In the genomic region with DNA sequence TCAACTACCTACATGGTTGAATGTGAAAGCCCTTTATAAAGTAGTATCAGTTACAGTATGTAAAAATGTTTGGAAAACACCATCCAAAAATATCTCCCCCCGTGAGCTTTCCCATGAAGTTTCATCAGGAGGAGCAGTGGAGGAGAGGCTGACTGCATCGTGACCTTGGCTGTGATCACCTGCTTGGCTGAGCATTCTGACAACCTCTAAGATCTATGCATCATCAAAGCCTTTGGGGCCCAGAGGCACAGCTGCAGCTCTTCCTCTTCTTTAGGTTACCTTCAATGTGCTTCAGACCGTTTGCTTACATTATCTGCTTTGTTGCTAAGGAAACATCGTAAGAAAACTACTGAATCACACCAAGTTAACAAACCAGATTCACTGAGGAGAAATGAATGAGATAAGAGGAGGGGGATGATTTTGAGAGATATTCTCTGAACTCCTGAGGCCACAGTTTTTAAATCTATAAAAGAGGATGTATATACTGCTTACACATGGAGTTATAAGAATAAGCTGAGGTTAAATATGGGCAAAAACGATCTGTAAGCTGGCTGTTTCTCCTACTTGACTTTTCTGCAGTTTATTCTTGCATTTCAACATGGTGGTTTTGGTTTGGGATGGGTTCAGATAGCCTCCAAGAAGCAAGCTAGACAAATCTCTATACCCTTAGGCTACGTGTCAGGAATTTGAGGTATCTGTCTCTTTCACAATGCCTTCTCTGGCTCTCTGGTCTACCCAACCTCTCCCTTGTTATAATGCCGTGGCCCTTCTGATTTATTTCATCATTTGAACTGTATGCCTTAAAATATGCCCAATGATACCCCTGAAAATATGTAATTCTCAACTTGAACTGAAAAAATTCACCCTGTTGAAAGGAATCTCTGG, we compare ENCODE assay signal across 9 cellular contexts. TPM values are rescaled to one million over a fixed set of nuclear protein-coding genes. Genes with fewer than 3 reads are reported as not detected.
DNase-seq lines count a peak whose midpoint lies in the region; ATAC-seq, FAIRE-seq and TF ChIP-seq lines count a peak whose summit lies in the region.
"Had no signal": no experiment of that assay in that cellular context is flagged by ENCODE, and none has a peak within 500 bp of the region (broad histone marks: within the 10 kb centered on the region; RNA-seq: fewer than 3 reads in every experiment).

No MANE protein-coding gene starts in this region.

- CTCF ChIA-PET in HepG2 (lab: Yijun Ruan, JAX; ENCODE audit: low intra/inter-chr PET ratio, low total read pairs), result no interaction called here

- H3K79me2 ChIP-seq in HepG2 (ENCODE audit: insufficient read depth, low read length), result no peaks in the 10 kb centered on the region

- H2AFZ ChIP-seq in HepG2 (ENCODE audit: low read length), result no peak overlapping the region

- peak overlapping the region; percentile 31 for H3K27ac Mint-ChIP-seq in dendritic cell treated with granulocyte-macrophage colony-stimulating factor and Interleukin-4, amounts not matched to agents 40 ng/mL and 50 ng/mL, for 4 days

- H3K4me1 ChIP-seq in HepG2 (ENCODE audit: insufficient read depth, low read length), result no peaks in the 10 kb centered on the region

- peak; percentile 57 for TF ChIP-seq POLR2A in Raji (IDR thresholded peaks at IDR 0.05; ENCODE audit: insufficient read depth, low read depth, low read length)
- TF ChIP-seq POLR2A in HepG2 (IDR thresholded peaks at IDR 0.05; ENCODE audit: insufficient read depth in 1 of 2, low read depth in 2 of 2, low read length in 2 of 2), result no peak

- DNase-seq in stimulated activated naive CD8-positive, alpha-beta T cell treated with anti-CD3 and anti-CD28 coated beads, Interleukin-15, Interleukin-2, amounts not matched to agents 100 U/mL and 50 U/mL, for 24 hours, result peak; percentile 45
- DNase-seq in C1 segment of cervical spinal cord (lab: John Stamatoyannopoulos, UW), result no peak
- no peak for DNase-seq in DMS153 (lab: John Stamatoyannopoulos, UW)
- DNase-seq in HepG2 (ENCODE audit: low spot score), result no peak

- no peak overlapping the region for H3K4me3 Mint-ChIP-seq in dendritic cell treated with granulocyte-macrophage colony-stimulating factor and Interleukin-4, amounts not matched to agents 40 ng/mL and 50 ng/mL, for 4 days

- H3K9me3 ChIP-seq in HepG2 (ENCODE audit: low read length), result no peaks in the 10 kb centered on the region

- TF ChIP-seq EP300 in HepG2 (IDR thresholded peaks at IDR 0.05; ENCODE audit: low read depth in 2 of 2, low read length in 2 of 2) (no peak), HepG2 (CRISPR knock-in tag; IDR thresholded peaks at IDR 0.05; ENCODE audit: borderline replicate concordance) (no peak)

- in situ Hi-C loops in HepG2 (cut with HindIII; ENCODE audit: extremely low pct_ligation_motif_present, low pct_unique_long_range_greater_than_20kb), result no loop called here

- peak; percentile 51 for ATAC-seq in GM18867 (IDR thresholded peaks at IDR 0.05; ENCODE audit: unreplicated experiment)
- ATAC-seq in HG02885 (IDR thresholded peaks at IDR 0.05; ENCODE audit: poor library complexity, unreplicated experiment), result peak; percentile 51
- ATAC-seq in stimulated activated naive CD8-positive, alpha-beta T cell treated with anti-CD3 and anti-CD28 coated beads, Interleukin-15, Interleukin-2, amounts not matched to agents 100 U/mL and 50 U/mL, for 24 hours, result peak; percentile 79
- ATAC-seq in HepG2, result no peak

- intact Hi-C loops in dendritic cell treated with granulocyte-macrophage colony-stimulating factor and Interleukin-4, amounts not matched to agents 40 ng/mL and 50 ng/mL, for 4 days (cut with micrococcal nuclease), result no loop called here
- intact Hi-C loops in HepG2 (cut with micrococcal nuclease; ENCODE audit: unreplicated experiment), result no loop called here

- no peaks in the 10 kb centered on the region for H3K9me3 Mint-ChIP-seq in dendritic cell treated with granulocyte-macrophage colony-stimulating factor and Interleukin-4, amounts not matched to agents 40 ng/mL and 50 ng/mL, for 4 days

- H3K27ac ChIP-seq in HepG2 (ENCODE audit: extremely low read length, insufficient read depth, low read length), result no peak overlapping the region

- no peak overlapping the region for H3K4me2 ChIP-seq in HepG2 (ENCODE audit: low read depth, low read length)

- H3K27me3 ChIP-seq in HepG2 (ENCODE audit: control insufficient read depth in 1 of 2, insufficient read depth in 2 of 2, low read length in 2 of 2), result no peaks in the 10 kb centered on the region; a peak in 1 of 5 replicates

- H3K4me1 Mint-ChIP-seq in dendritic cell treated with granulocyte-macrophage colony-stimulating factor and Interleukin-4, amounts not matched to agents 40 ng/mL and 50 ng/mL, for 4 days (ENCODE audit: low read depth), result peaks cover 34% of the 10 kb centered on the region

- TF ChIP-seq RAD21 in HepG2 (CRISPR knock-in tag; IDR thresholded peaks at IDR 0.05), result no peak

- H3K36me3 ChIP-seq in HepG2 (replicated peaks in 1 of 2; ENCODE audit: control insufficient read depth in 1 of 2, insufficient read depth in 2 of 2, low read length in 2 of 2), result no peaks in the 10 kb centered on the region

- H4K20me1 ChIP-seq in HepG2 (ENCODE audit: insufficient read depth, low read length), result no peaks in the 10 kb centered on the region

- no peaks in the 10 kb centered on the region for H3K27me3 Mint-ChIP-seq in dendritic cell treated with granulocyte-macrophage colony-stimulating factor and Interleukin-4, amounts not matched to agents 40 ng/mL and 50 ng/mL, for 4 days

- WGBS in HepG2 (ENCODE audit: low lambda C conversion rate), result 24% methylated on average over 7 of the region's 7 CpGs

- no peak overlapping the region for H3K4me3 ChIP-seq in HepG2 (replicated peaks in 1 of 3; ENCODE audit: insufficient read depth in 1 of 3, low read depth in 2 of 3, low read length in 3 of 3)

- FAIRE-seq in HepG2 (lab: Jason Lieb, UNC), result no peak

- no peaks in the 10 kb centered on the region for H3K36me3 Mint-ChIP-seq in dendritic cell treated with granulocyte-macrophage colony-stimulating factor and Interleukin-4, amounts not matched to agents 40 ng/mL and 50 ng/mL, for 4 days (ENCODE audit: low read depth)

- H3K9ac ChIP-seq in HepG2 (ENCODE audit: insufficient read depth, low read depth, low read length), result no peak overlapping the region

- BruUV-seq in HepG2 (replicated peaks; lab: Mats Ljungman, UMichigan), result no TSS peak

- POLR2A ChIA-PET in HepG2 (lab: Yijun Ruan, JAX), result no interaction called here

- TF ChIP-seq CTCF in HepG2 (CRISPR knock-in tag; IDR thresholded peaks at IDR 0.05), result no peak

TF ChIP-seq in HepG2, 621 proteins besides CTCF, POLR2A, EP300 and RAD21 (continues in another document):
- TF ChIP-seq TBX3 (IDR thresholded peaks at IDR 0.05; ENCODE audit: borderline replicate concordance), result no peak
- no peak for TF ChIP-seq FOXC1 (CRISPR knock-in tag; IDR thresholded peaks at IDR 0.05; ENCODE audit: borderline replicate concordance)
- TF ChIP-seq MAFK (conservative IDR thresholded peaks at IDR 0.05 in 1 of 2, IDR thresholded peaks at IDR 0.05 in 1 of 2; ENCODE audit: low read length in 2 of 2), result no peak
- no peak for TF ChIP-seq SRSF4 (IDR thresholded peaks at IDR 0.05; ENCODE audit: low read depth, low read length, poor library complexity, severe bottlenecking)

RNA-seq across cellular contexts. Expression of a gene that starts 4.0 kb away (rescaled TPM):
- total RNA-seq in HepG2 (2016; rRNA removed; fragmentation: Illumina TruSeq; extraction: Trizol), result not detected in 2 replicates
- not detected in 2 replicates for total RNA-seq in HepG2 (2016; cell fraction: cytosol; rRNA removed; fragmentation: Illumina TruSeq; extraction: Trizol; ENCODE audit: low read depth)
- total RNA-seq in HepG2 (2016; cell fraction: insoluble cytoplasmic fraction; rRNA removed; fragmentation: Illumina TruSeq; extraction: Trizol), result not detected in 2 replicates
- not detected in 2 replicates for total RNA-seq in HepG2 (2016; cell fraction: membrane; rRNA removed; fragmentation: Illumina TruSeq; extraction: Trizol)
- not detected in 2 replicates for total RNA-seq in HepG2 (2016; cell fraction: nucleus; rRNA removed; fragmentation: Illumina TruSeq; extraction: Trizol)
- not detected in 2 replicates for polyA plus RNA-seq in HepG2 (2011; rRNA removed)
- polyA plus RNA-seq in HepG2 (2011; cell fraction: cytosol; rRNA removed), result 0.05 and 0.07 TPM in 2 replicates
- not detected in 2 replicates for polyA plus RNA-seq in HepG2 (2011; cell fraction: nucleus; rRNA removed)
- not detected in 2 replicates for polyA plus RNA-seq in HepG2 (2012)
- polyA plus RNA-seq in HepG2 (2016; cell fraction: cytosol; fragmentation: Illumina TruSeq; extraction: Trizol; ENCODE audit: low read depth), result not detected in 2 replicates
- not detected in 2 replicates for polyA plus RNA-seq in HepG2 (2016; cell fraction: insoluble cytoplasmic fraction; fragmentation: Illumina TruSeq; extraction: Trizol; ENCODE audit: low read depth)
- not detected in 2 replicates for polyA plus RNA-seq in HepG2 (2016; cell fraction: membrane; fragmentation: Illumina TruSeq; extraction: Trizol; ENCODE audit: low read depth)
- polyA plus RNA-seq in HepG2 (2016; cell fraction: nucleus; fragmentation: Illumina TruSeq; extraction: Trizol; ENCODE audit: insufficient read depth, low read depth), result not detected in 2 replicates
- polyA minus RNA-seq in HepG2 (2011; rRNA and poly(A)+ RNA removed; ENCODE audit: low replicate concordance), result 0.19 TPM in 1 of 2 replicates, not detected in the other
- not detected in 2 replicates for polyA minus RNA-seq in HepG2 (2011; cell fraction: cytosol; rRNA and poly(A)+ RNA removed)
- polyA minus RNA-seq in HepG2 (2011; cell fraction: nucleus; rRNA and poly(A)+ RNA removed), result not detected in 2 replicates
- total RNA-seq: renal cortical epithelial cell had no signal

RNA-seq across cellular contexts. Expression of a gene that starts 42.9 kb away (rescaled TPM):
- 1.0 and 1.2 TPM in 2 replicates for total RNA-seq in HepG2 (2016; rRNA removed; fragmentation: Illumina TruSeq; extraction: Trizol)
- total RNA-seq in HepG2 (2016; cell fraction: cytosol; rRNA removed; fragmentation: Illumina TruSeq; extraction: Trizol; ENCODE audit: low read depth), result 0.18 and 0.30 TPM in 2 replicates
- 0.70 and 1.1 TPM in 2 replicates for total RNA-seq in HepG2 (2016; cell fraction: insoluble cytoplasmic fraction; rRNA removed; fragmentation: Illumina TruSeq; extraction: Trizol)
- total RNA-seq in HepG2 (2016; cell fraction: membrane; rRNA removed; fragmentation: Illumina TruSeq; extraction: Trizol), result 0.55 and 0.62 TPM in 2 replicates
- 1.5 and 1.6 TPM in 2 replicates for total RNA-seq in HepG2 (2016; cell fraction: nucleus; rRNA removed; fragmentation: Illumina TruSeq; extraction: Trizol)
- polyA plus RNA-seq in HepG2 (2011; rRNA removed), result 0.79 and 1.1 TPM in 2 replicates
- polyA plus RNA-seq in HepG2 (2011; cell fraction: cytosol; rRNA removed), result 0.51 and 0.91 TPM in 2 replicates
- 1.0 and 2.3 TPM in 2 replicates for polyA plus RNA-seq in HepG2 (2011; cell fraction: nucleus; rRNA removed)
- polyA plus RNA-seq in HepG2 (2012), result 0.16 and 0.49 TPM in 2 replicates
- 0.14 and 0.20 TPM in 2 replicates for polyA plus RNA-seq in HepG2 (2016; cell fraction: cytosol; fragmentation: Illumina TruSeq; extraction: Trizol; ENCODE audit: low read depth)
- 0.41 and 0.96 TPM in 2 replicates for polyA plus RNA-seq in HepG2 (2016; cell fraction: insoluble cytoplasmic fraction; fragmentation: Illumina TruSeq; extraction: Trizol; ENCODE audit: low read depth)
- 0.31 and 0.32 TPM in 2 replicates for polyA plus RNA-seq in HepG2 (2016; cell fraction: membrane; fragmentation: Illumina TruSeq; extraction: Trizol; ENCODE audit: low read depth)
- polyA plus RNA-seq in HepG2 (2016; cell fraction: nucleus; fragmentation: Illumina TruSeq; extraction: Trizol; ENCODE audit: insufficient read depth, low read depth), result 1.1 and 1.3 TPM in 2 replicates
- 0.28 and 8.6 TPM in 2 replicates for polyA minus RNA-seq in HepG2 (2011; rRNA and poly(A)+ RNA removed; ENCODE audit: low replicate concordance)
- 0.40 and 0.97 TPM in 2 replicates for polyA minus RNA-seq in HepG2 (2011; cell fraction: cytosol; rRNA and poly(A)+ RNA removed)
- polyA minus RNA-seq in HepG2 (2011; cell fraction: nucleus; rRNA and poly(A)+ RNA removed), result 4.0 and 5.2 TPM in 2 replicates
